ENCODE assay signal across 8 cellular contexts in genomic region chrX:101390664-101391525, GRCh38. TPM values are rescaled to one million over a fixed set of nuclear protein-coding genes. Genes with fewer than 3 reads are reported as not detected.
A peak's percentile ranks its signal among the peaks of the same experiment; 100 is the strongest.
DNase-seq lines count a peak whose midpoint lies in the region; ATAC-seq, FAIRE-seq and TF ChIP-seq lines count a peak whose summit lies in the region.

Gene RPL36A, plus strand, starts transcription at chrX:101391011. Its CDS starts 33 bp downstream, at chrX:101391044.

- H3K27ac ChIP-seq in kidney (ENCODE audit: low read depth in 2 of 2, low read length in 2 of 2): peak within 1 kb of the TSS in 1 of 2 donors; percentile 60

- H3K4me3 Mint-ChIP-seq in activated B cell treated with CpG ODN at 0.5 μM for 24 hours: peak within 1 kb of the TSS; percentile 95

- peak within 1 kb of the TSS; percentile 94 for H3K27ac Mint-ChIP-seq in activated B cell treated with CpG ODN at 0.5 μM for 24 hours

- FAIRE-seq in kidney (lab: Jason Lieb, UNC): peak; percentile 19

- H3K4me1 Mint-ChIP-seq in activated B cell treated with CpG ODN at 0.5 μM for 24 hours: peaks cover 47% of the 10 kb centered on the region

- intact Hi-C loops in activated B cell treated with CpG ODN at 0.5 μM for 24 hours (cut with micrococcal nuclease) (loop anchor here (1.0 kb wide), 2 partner anchors 17 to 43 kb away; partner anchors contain the start of genes HNRNPH2 and TIMM8A), kidney (cut with DNase I) (no loop called here)

- ATAC-seq in GM18909 (IDR thresholded peaks at IDR 0.05; ENCODE audit: poor library complexity, unreplicated experiment) (peak; percentile 79), HG03196 (IDR thresholded peaks at IDR 0.05; ENCODE audit: unreplicated experiment) (peak; percentile 83), activated B cell treated with CpG ODN at 0.5 μM for 24 hours (ENCODE audit: low read depth) (peak; percentile 76)

- no peaks in the 10 kb centered on the region for H3K9me3 Mint-ChIP-seq in activated B cell treated with CpG ODN at 0.5 μM for 24 hours

- H3K4me3 ChIP-seq in AG09309 (ENCODE audit: control insufficient read depth, low read depth, low read length) (peak within 1 kb of the TSS; percentile 59), kidney (ENCODE audit: low read length in 2 of 2) (peak within 1 kb of the TSS; percentile 83 to 85)

- POLR2A ChIA-PET in activated B cell treated with CpG ODN at 0.5 μM for 24 hours (lab: Charles Lee): interaction anchor here (0.6 to 2.8 kb wide), 13 partner anchors 10 to 541 kb away, joined by 4 to 27 read pairs (median 8); partner anchors contain the start of genes GLA, HNRNPH2, TIMM8A and ZMAT1

- H3K9ac ChIP-seq in kidney (ENCODE audit: low read length in 2 of 2): peak within 1 kb of the TSS; percentile 55 to 78

- peaks cover 4 to 6% of the 10 kb centered on the region in 2 donors for H3K4me1 ChIP-seq in kidney (ENCODE audit: control insufficient read depth in 1 of 2, insufficient read depth in 1 of 2, low read depth in 1 of 2, low read length in 2 of 2)

- H3K27me3 Mint-ChIP-seq in activated B cell treated with CpG ODN at 0.5 μM for 24 hours: no peaks in the 10 kb centered on the region

- peak; percentile 78 for TF ChIP-seq CTCF in AG09309 (IDR thresholded peaks at IDR 0.05; ENCODE audit: control insufficient read depth, insufficient read depth, low read depth, low read length, missing control alignments)
- TF ChIP-seq CTCF in activated B cell treated with CpG ODN at 0.5 μM for 24 hours (IDR thresholded peaks at IDR 0.05): no peak
- TF ChIP-seq CTCF in kidney (IDR thresholded peaks at IDR 0.05; ENCODE audit: borderline replicate concordance, extremely low read depth, insufficient read depth): peak; percentile 56

- H3K9me3 ChIP-seq in kidney (ENCODE audit: control insufficient read depth in 1 of 2, low read length in 2 of 2): no peaks in the 10 kb centered on the region

- DNase-seq in AG09309 (ENCODE audit: low read depth) (peak; percentile 52), NCI-H226 (peak; percentile 79), activated B cell treated with CpG ODN at 0.5 μM for 24 hours (peak; percentile 61), kidney (peak; percentile 95)
- DNase-seq in central memory CD4-positive, alpha-beta T cell: peak; percentile 73
- DNase-seq in stimulated activated CD4-positive, alpha-beta T cell treated with anti-CD3 and anti-CD28 coated beads, Interleukin-15, amount 100 ng/mL, for 24 hours: peak; percentile 87

- H3K36me3 ChIP-seq in kidney (ENCODE audit: control insufficient read depth in 1 of 2, insufficient read depth in 2 of 2, low read length in 2 of 2): no peaks in the 10 kb centered on the region

- CTCF ChIA-PET in activated B cell treated with CpG ODN at 0.5 μM for 24 hours (lab: Charles Lee): interaction anchor here (0.6 to 1.9 kb wide), 9 partner anchors 12 to 776 kb away, joined by 3 to 10 read pairs (median 3); partner anchors contain the start of genes GLA, HNRNPH2 and TIMM8A

- H3K36me3 Mint-ChIP-seq in activated B cell treated with CpG ODN at 0.5 μM for 24 hours (ENCODE audit: low read depth): peaks cover 42% of the 10 kb centered on the region

RNA-seq across cellular contexts. Expression of gene RPL36A, which starts in this region (rescaled TPM):
- total RNA-seq in activated B cell treated with CpG ODN at 0.5 μM for 24 hours (234 and 287 TPM in 2 replicates), kidney (148 TPM)
- 1,711 TPM for polyA plus RNA-seq in kidney (ENCODE audit: insufficient read depth, low read depth, low replicate concordance)
